ENCODE assay signal across 14 cellular contexts in the genomic region with DNA sequence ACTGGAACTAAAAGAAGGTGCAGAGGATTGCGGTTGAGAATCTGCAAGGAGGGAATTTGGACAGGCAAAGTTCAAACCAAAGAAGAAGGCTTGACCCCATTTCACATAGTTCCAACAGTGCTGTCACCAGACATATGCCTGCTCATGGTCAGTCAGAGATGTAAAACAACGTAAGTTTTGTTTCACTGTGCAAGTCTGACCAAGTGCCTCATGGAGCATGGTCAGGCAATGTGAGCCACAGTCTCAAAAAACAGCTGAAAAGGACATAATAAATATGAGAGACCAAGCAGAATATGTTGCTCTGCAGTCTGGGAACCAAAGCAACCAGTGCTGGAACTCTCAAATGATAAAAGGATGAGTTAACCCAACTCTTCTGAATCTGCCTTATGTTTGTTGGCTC. TPM values are rescaled to one million over a fixed set of nuclear protein-coding genes. Genes with fewer than 3 reads are reported as not detected.
DNase-seq lines count a peak whose midpoint lies in the region; ATAC-seq and TF ChIP-seq lines count a peak whose summit lies in the region.
"Had no signal": no experiment of that assay in that cellular context is flagged by ENCODE, and none has a peak within 500 bp of the region (broad histone marks: within the 10 kb centered on the region; RNA-seq: fewer than 3 reads in every experiment).

No MANE protein-coding gene starts in this region.

- no peaks in the 10 kb centered on the region for H3K4me1 Mint-ChIP-seq in CD4-positive, alpha-beta T cell (ENCODE audit: low read depth)

- ATAC-seq in heart left ventricle (no peak), Right ventricle myocardium superior (ENCODE audit: poor library complexity) (no peak), right lobe of liver (no peak)
- no peak for ATAC-seq in CD4-positive, alpha-beta T cell (ENCODE audit: poor library complexity)
- ATAC-seq: CD8-positive, alpha-beta T cell had no signal

- no peaks in the 10 kb centered on the region for H3K9me3 Mint-ChIP-seq in CD4-positive, alpha-beta T cell
- H3K9me3 Mint-ChIP-seq: CD8-positive, alpha-beta T cell had no signal

- CTCF ChIA-PET in CD4-positive, alpha-beta T cell (lab: Charles Lee), result no interaction called here

- H3K27me3 Mint-ChIP-seq in CD4-positive, alpha-beta T cell, result peaks cover 5% of the 10 kb centered on the region

- no peaks in the 10 kb centered on the region for H3K36me3 Mint-ChIP-seq in CD4-positive, alpha-beta T cell (ENCODE audit: low read depth)
- H3K36me3 Mint-ChIP-seq: CD8-positive, alpha-beta T cell had no signal

- TF ChIP-seq CTCF in heart left ventricle (IDR thresholded peaks at IDR 0.05), result no peak
- no peak for TF ChIP-seq CTCF in ascending aorta (IDR thresholded peaks at IDR 0.05)
- TF ChIP-seq CTCF in right lobe of liver (IDR thresholded peaks at IDR 0.05), result no peak
- TF ChIP-seq CTCF in CD4-positive, alpha-beta T cell (IDR thresholded peaks at IDR 0.05), result no peak

- H3K27me3 ChIP-seq in heart left ventricle, result no peaks in the 10 kb centered on the region
- H3K27me3 ChIP-seq in ascending aorta, result no peaks in the 10 kb centered on the region
- no peaks in the 10 kb centered on the region for H3K27me3 ChIP-seq in right lobe of liver
- H3K27me3 ChIP-seq in CD4-positive, alpha-beta T cell (ENCODE audit: control insufficient read depth, insufficient read depth, low read length), result no peaks in the 10 kb centered on the region

- H3K27ac ChIP-seq in heart left ventricle (peak overlapping the region in 9 of 12 donors; percentile 66 to 84 (median 77)), ascending aorta (peak overlapping the region; percentile 66 to 81), right lobe of liver (peak overlapping the region; percentile 88 to 92 (median 91)), substantia nigra (ENCODE audit: low read depth, low read length, poor library complexity, severe bottlenecking) (peak overlapping the region; percentile 3)
- H3K27ac ChIP-seq in CD4-positive, alpha-beta T cell (ENCODE audit: low read depth, low read length), result no peak overlapping the region

- intact Hi-C loops in heart left ventricle (cut with DNase I), result no loop called here
- intact Hi-C loops in Right ventricle myocardium superior (cut with DNase I), result no loop called here
- intact Hi-C loops in ascending aorta (cut with DNase I), result no loop called here
- intact Hi-C loops in right lobe of liver (cut with DNase I), result no loop called here
- intact Hi-C loops in CD4-positive, alpha-beta T cell (cut with DNase I, micrococcal nuclease), result no loop called here

- POLR2A ChIA-PET in CD4-positive, alpha-beta T cell (lab: Charles Lee), result no interaction called here

- no peak overlapping the region for H3K4me3 Mint-ChIP-seq in CD4-positive, alpha-beta T cell
- H3K4me3 Mint-ChIP-seq: CD8-positive, alpha-beta T cell had no signal

- H3K9me3 ChIP-seq in heart left ventricle (no peaks in the 10 kb centered on the region), ascending aorta (no peaks in the 10 kb centered on the region), right lobe of liver (no peaks in the 10 kb centered on the region)
- H3K9me3 ChIP-seq in CD4-positive, alpha-beta T cell (ENCODE audit: control insufficient read depth, low read length), result no peaks in the 10 kb centered on the region

- H3K4me1 ChIP-seq in heart left ventricle, result peaks cover 0 to 69% (median 31%) of the 10 kb centered on the region in 12 donors
- peaks cover 0 to 24% of the 10 kb centered on the region in 2 donors for H3K4me1 ChIP-seq in ascending aorta
- H3K4me1 ChIP-seq in right lobe of liver, result peaks cover 0 to 40% (median 8%) of the 10 kb centered on the region in 4 donors

- H3K27ac Mint-ChIP-seq in CD4-positive, alpha-beta T cell, result no peak overlapping the region
- H3K27ac Mint-ChIP-seq: CD8-positive, alpha-beta T cell had no signal

- DNase-seq in heart left ventricle (no peak), Right ventricle myocardium superior (no peak), ascending aorta (ENCODE audit: low spot score in 2 of 2) (no peak), right lobe of liver (no peak), substantia nigra (lab: John Stamatoyannopoulos, UW) (peak in 1 of 49 donors; percentile 19), NAMALWA (ENCODE audit: low spot score) (no peak), COR-L47 (lab: John Stamatoyannopoulos, UW) (no peak)
- no peak for DNase-seq in CD4-positive, alpha-beta T cell
- DNase-seq: CD8-positive, alpha-beta T cell; GDM1; NCI-H1417 treated with DMSO at 0.1 percent for 48 hours; NCI-H1930; NCI-H748 treated with DMSO at 0.1 percent for 48 hours; RPMI8226 had no signal

- TF ChIP-seq POLR2A in heart left ventricle (IDR thresholded peaks at IDR 0.05) (no peak), right lobe of liver (IDR thresholded peaks at IDR 0.05) (no peak)

- H3K36me3 ChIP-seq in heart left ventricle, result no peaks in the 10 kb centered on the region
- H3K36me3 ChIP-seq in ascending aorta, result no peaks in the 10 kb centered on the region
- no peaks in the 10 kb centered on the region for H3K36me3 ChIP-seq in right lobe of liver

- H3K4me3 ChIP-seq in heart left ventricle (no peak overlapping the region), ascending aorta (no peak overlapping the region), right lobe of liver (no peak overlapping the region)

- WGBS in heart left ventricle, 4 donors, result 71 to 83% (median 79%) methylated on average over 2 of the region's 2 CpGs
- WGBS in right lobe of liver (ENCODE audit: insufficient coverage, low coverage, low lambda C conversion rate, missing lambda C conversion rate), result 59% methylated on average over 2 of the region's 2 CpGs

RNA-seq across cellular contexts. Expression of a gene that starts 39.9 kb away (rescaled TPM):
- 100 to 1,000 TPM; 269 to 607 (median 383) TPM for total RNA-seq in heart left ventricle
- 100 to 1,000 TPM; 107 to 139 TPM for polyA plus RNA-seq in heart left ventricle
- total RNA-seq in Right ventricle myocardium superior, result 234 TPM
- total RNA-seq in ascending aorta, result 223 TPM
- 100 to 1,000 TPM in 5 of 6 experiments, 10 to 100 TPM in 1; 92.1 to 207 (median 156) TPM for total RNA-seq in right lobe of liver
- total RNA-seq in CD4-positive, alpha-beta T cell, result 1 to 10 TPM; 5.7 to 5.9 TPM

Comparison
In these comparisons a context has a peak if more than half of its experiments do, and no peak if none do; other contexts are left out.
1. RNA of a gene that starts 39.9 kb away (total RNA-seq): 269 to 607 TPM in heart left ventricle, 234 TPM in Right ventricle myocardium superior (single experiment), 223 TPM in ascending aorta (single experiment) and 92.1 to 207 TPM in right lobe of liver; 5.7 to 5.9 TPM in CD4-positive, alpha-beta T cell; every median in the first group is over 10 times any median in the second.